ENCODE assay signal across 8 cellular contexts in genomic region chr16:89491974-89492687, GRCh38. TPM values are rescaled to one million over a fixed set of nuclear protein-coding genes. Genes with fewer than 3 reads are reported as not detected.
DNase-seq lines count a peak whose midpoint lies in the region; ATAC-seq and TF ChIP-seq lines count a peak whose summit lies in the region.

No MANE protein-coding gene starts in this region.

- H3K36me3 Mint-ChIP-seq in T-helper 2 cell treated with Interferon-gamma antibody and Interleukin-4, amounts not matched to agents 5 μg/mL and 100 μg/mL, for 36 hours (ENCODE audit: low read depth): peaks cover 16% of the 10 kb centered on the region
- peaks cover 2% of the 10 kb centered on the region for H3K36me3 Mint-ChIP-seq in T-helper 17 cell (ENCODE audit: low read depth)
- H3K36me3 Mint-ChIP-seq in stimulated activated naive B cell treated with anti-CD40 and anti-IgM and Interleukin-4, amounts not matched to agents 10 μg/mL and 1 μg/mL and 100 μg/mL, for 72 hours: peaks cover 15 to 25% of the 10 kb centered on the region in 2 donors

- peaks cover 21% of the 10 kb centered on the region for H3K4me1 Mint-ChIP-seq in T-helper 2 cell treated with Interferon-gamma antibody and Interleukin-4, amounts not matched to agents 5 μg/mL and 100 μg/mL, for 36 hours (ENCODE audit: low read depth)
- H3K4me1 Mint-ChIP-seq in T-helper 17 cell: peaks cover 37% of the 10 kb centered on the region
- H3K4me1 Mint-ChIP-seq in stimulated activated naive B cell treated with anti-CD40 and anti-IgM and Interleukin-4, amounts not matched to agents 10 μg/mL and 1 μg/mL and 100 μg/mL, for 72 hours: peaks cover 27 to 37% of the 10 kb centered on the region in 2 donors

- H3K27me3 Mint-ChIP-seq in T-helper 2 cell treated with Interferon-gamma antibody and Interleukin-4, amounts not matched to agents 5 μg/mL and 100 μg/mL, for 36 hours (ENCODE audit: low read depth): no peaks in the 10 kb centered on the region
- no peaks in the 10 kb centered on the region for H3K27me3 Mint-ChIP-seq in T-helper 17 cell
- no peaks in the 10 kb centered on the region for H3K27me3 Mint-ChIP-seq in stimulated activated naive B cell treated with anti-CD40 and anti-IgM and Interleukin-4, amounts not matched to agents 10 μg/mL and 1 μg/mL and 100 μg/mL, for 72 hours

- peak overlapping the region; percentile 61 to 85 for H3K4me3 ChIP-seq in foreskin fibroblast (ENCODE audit: low read depth in 1 of 2, low read length in 2 of 2)

- H3K27ac Mint-ChIP-seq in T-helper 2 cell treated with Interferon-gamma antibody and Interleukin-4, amounts not matched to agents 5 μg/mL and 100 μg/mL, for 36 hours: peak overlapping the region; percentile 94
- peak overlapping the region; percentile 83 for H3K27ac Mint-ChIP-seq in T-helper 17 cell
- peak overlapping the region; percentile 87 for H3K27ac Mint-ChIP-seq in stimulated activated naive B cell treated with anti-CD40 and anti-IgM and Interleukin-4, amounts not matched to agents 10 μg/mL and 1 μg/mL and 100 μg/mL, for 72 hours

- H3K9me3 Mint-ChIP-seq in T-helper 2 cell treated with Interferon-gamma antibody and Interleukin-4, amounts not matched to agents 5 μg/mL and 100 μg/mL, for 36 hours: no peaks in the 10 kb centered on the region
- H3K9me3 Mint-ChIP-seq in stimulated activated naive B cell treated with anti-CD40 and anti-IgM and Interleukin-4, amounts not matched to agents 10 μg/mL and 1 μg/mL and 100 μg/mL, for 72 hours: no peaks in the 10 kb centered on the region

- DNase-seq in T-helper 2 cell treated with Interferon-gamma antibody and Interleukin-4, amounts not matched to agents 5 μg/mL and 100 μg/mL, for 36 hours (ENCODE audit: low spot score): no peak
- DNase-seq in T-helper 2 cell (no peak), T-helper 17 cell (no peak), foreskin fibroblast (no peak), AG08396 (ENCODE audit: low spot score) (no peak)
- DNase-seq in stimulated activated naive B cell treated with anti-CD40 and anti-IgM and Interleukin-4, amounts not matched to agents 10 μg/mL and 1 μg/mL and 100 μg/mL, for 72 hours: no peak

- H3K4me3 Mint-ChIP-seq in T-helper 2 cell treated with Interferon-gamma antibody and Interleukin-4, amounts not matched to agents 5 μg/mL and 100 μg/mL, for 36 hours: peak overlapping the region; percentile 95
- peak overlapping the region; percentile 28 for H3K4me3 Mint-ChIP-seq in T-helper 17 cell
- peak overlapping the region; percentile 81 to 91 for H3K4me3 Mint-ChIP-seq in stimulated activated naive B cell treated with anti-CD40 and anti-IgM and Interleukin-4, amounts not matched to agents 10 μg/mL and 1 μg/mL and 100 μg/mL, for 72 hours

- ATAC-seq in T-helper 17 cell (no peak), GM18867 (IDR thresholded peaks at IDR 0.05; ENCODE audit: unreplicated experiment) (no peak), HG03135 (IDR thresholded peaks at IDR 0.05; ENCODE audit: unreplicated experiment) (no peak)
- ATAC-seq in stimulated activated naive B cell treated with anti-CD40 and anti-IgM and Interleukin-4, amounts not matched to agents 10 μg/mL and 1 μg/mL and 100 μg/mL, for 72 hours (replicated peaks): no peak

- H3K9me3 ChIP-seq in T-helper 17 cell (ENCODE audit: control insufficient read depth, low read length, poor library complexity, severe bottlenecking): no peaks in the 10 kb centered on the region

- no peak for TF ChIP-seq CTCF in foreskin fibroblast (IDR thresholded peaks at IDR 0.05; ENCODE audit: low read depth, low read length)

RNA-seq across cellular contexts. Expression of gene ANKRD11, which starts 1.8 kb away (rescaled TPM):
- total RNA-seq in T-helper 17 cell: 100 to 1,000 TPM; 197 to 251 TPM

RNA-seq across cellular contexts. Expression of gene SPG7, which starts 16.1 kb away (rescaled TPM):
- total RNA-seq in T-helper 17 cell: 100 to 1,000 TPM; 140 to 154 TPM

Comparison
In these comparisons a context has a peak if more than half of its experiments do, and no peak if none do; other contexts are left out.
1. H3K4me3 Mint-ChIP-seq: peak in every context shown above with its lines; median percentile 95 in T-helper 2 cell treated with Interferon-gamma antibody and Interleukin-4, amounts not matched to agents 5 μg/mL and 100 μg/mL, for 36 hours; 86 in stimulated activated naive B cell treated with anti-CD40 and anti-IgM and Interleukin-4, amounts not matched to agents 10 μg/mL and 1 μg/mL and 100 μg/mL, for 72 hours; 28 in T-helper 17 cell.